ENCODE assay signal across 26 cellular contexts in the genomic region with DNA sequence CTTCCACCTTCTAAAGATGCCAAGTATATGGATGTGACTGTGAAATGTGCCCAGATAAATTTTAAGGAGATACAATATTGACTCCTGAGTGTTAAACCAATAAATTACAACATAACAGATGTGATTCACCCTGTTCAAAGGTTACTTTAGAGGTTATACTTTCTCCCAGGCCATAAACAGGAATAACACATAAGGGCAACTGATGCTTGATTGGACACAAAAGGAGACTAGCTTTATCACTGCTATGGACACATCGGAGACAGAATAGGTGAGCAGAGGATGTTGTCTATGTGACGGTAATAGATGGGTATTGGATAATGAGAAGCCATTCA. TPM values are rescaled to one million over a fixed set of nuclear protein-coding genes. Genes with fewer than 3 reads are reported as not detected.
DNase-seq lines count a peak whose midpoint lies in the region; ATAC-seq, FAIRE-seq and TF ChIP-seq lines count a peak whose summit lies in the region.
"Had no signal": no experiment of that assay in that cellular context is flagged by ENCODE, and none has a peak within 500 bp of the region (broad histone marks: within the 10 kb centered on the region; RNA-seq: fewer than 3 reads in every experiment).

No MANE protein-coding gene starts in this region.

- SMC1A ChIA-PET in GM12878 (lab: Charles Lee; ENCODE audit: uncharacterized antibody, unreplicated experiment): interaction anchor here (1.2 to 1.4 kb wide), 2 partner anchors 9 to 28 kb away, joined by 4 to 5 read pairs; no protein-coding TSS in a partner anchor

- H3K9me3 ChIP-seq in BLaER1 treated with 17β-estradiol and CSF1 and Interleukin-3, amounts not matched to agents 10 nM and 100 nM (replicated peaks in 1 of 11): no peaks in the 10 kb centered on the region
- H3K9me3 ChIP-seq in GM12878 (replicated peaks; ENCODE audit: control insufficient read depth, insufficient read depth, low read length): no peaks in the 10 kb centered on the region
- no peaks in the 10 kb centered on the region for H3K9me3 ChIP-seq in right lobe of liver
- H3K9me3 ChIP-seq: Peyer's patch had no signal

- no peaks in the 10 kb centered on the region for H3K27me3 ChIP-seq in BLaER1 treated with 17β-estradiol and CSF1 and Interleukin-3, amounts not matched to agents 10 nM and 100 nM
- H3K27me3 ChIP-seq in GM12878 (replicated peaks in 1 of 2; ENCODE audit: control insufficient read depth in 2 of 2, insufficient read depth in 2 of 2, low read length in 1 of 2) (no peaks in the 10 kb centered on the region), right lobe of liver (no peaks in the 10 kb centered on the region)
- H3K27me3 ChIP-seq: Peyer's patch had no signal

- in situ Hi-C loops in GM12878 (cut with MboI): no loop called here
- in situ Hi-C loops in KBM-7 (cut with MboI; ENCODE audit: low pct_unique_long_range_greater_than_20kb, low sequenced_read_pairs): no loop called here

- WGBS in GM12878 (ENCODE audit: insufficient coverage, insufficient replicate concordance, low lambda C conversion rate, missing lambda C conversion rate): 69% methylated on average over 2 of the region's 2 CpGs
- 31% methylated on average over 2 of the region's 2 CpGs for WGBS in right lobe of liver (ENCODE audit: insufficient coverage, low coverage, low lambda C conversion rate, missing lambda C conversion rate)

- H3K4me1 ChIP-seq in BLaER1 treated with 17β-estradiol and CSF1 and Interleukin-3, amounts not matched to agents 10 nM and 100 nM: peaks cover 12 to 31% (median 17%) of the 10 kb centered on the region in 10 experiments
- peaks cover 21% of the 10 kb centered on the region for H3K4me1 ChIP-seq in GM12878 (ENCODE audit: control insufficient read depth, insufficient read depth, low read length)
- H3K4me1 ChIP-seq in right lobe of liver: peaks cover 0 to 25% (median 11%) of the 10 kb centered on the region in 4 donors
- H3K4me1 ChIP-seq: Peyer's patch had no signal

- TF ChIP-seq CTCF in GM12878 (IDR thresholded peaks at IDR 0.05 in 2 of 3, conservative IDR thresholded peaks at IDR 0.05 in 1 of 3; ENCODE audit: control insufficient read depth in 2 of 3, extremely low read depth in 1 of 3, insufficient read depth in 1 of 3, low read depth in 3 of 3, low read length in 3 of 3) (no peak), right lobe of liver (IDR thresholded peaks at IDR 0.05) (no peak)

- H3K4me2 ChIP-seq in BLaER1 treated with 17β-estradiol and CSF1 and Interleukin-3, amounts not matched to agents 10 nM and 100 nM: peak overlapping the region in 10 of 11 experiments; percentile 21 to 76 (median 48); a peak in 16 of 22 replicates
- peak overlapping the region; percentile 40; the same call in 1 of the 2 replicates for H3K4me2 ChIP-seq in GM12878 (ENCODE audit: control insufficient read depth, insufficient read depth)
- H3K4me2 ChIP-seq: KMS-11 had no signal

- no peaks in the 10 kb centered on the region; a peak in 1 of 22 replicates for H4K20me1 ChIP-seq in BLaER1 treated with 17β-estradiol and CSF1 and Interleukin-3, amounts not matched to agents 10 nM and 100 nM
- no peaks in the 10 kb centered on the region for H4K20me1 ChIP-seq in GM12878 (ENCODE audit: control insufficient read depth, insufficient read depth)

- TF ChIP-seq EP300 in GM12878 (IDR thresholded peaks at IDR 0.05; ENCODE audit: borderline replicate concordance in 1 of 2, control insufficient read depth in 1 of 2, low read depth in 2 of 2, low read length in 2 of 2): no peak

- FAIRE-seq in GM12878 (lab: Jason Lieb, UNC): no peak
- FAIRE-seq: G401.6, GM19239 had no signal

- H3K79me2 ChIP-seq in GM12878 (ENCODE audit: control insufficient read depth, insufficient read depth, low read length): no peaks in the 10 kb centered on the region

- CTCF ChIA-PET in GM12878 (lab: Yijun Ruan, JAX): interaction anchor here (1.1 to 1.3 kb wide), 2 partner anchors 28 to 185 kb away, joined by 3 to 5 read pairs; no protein-coding TSS in a partner anchor

- no peak for DNase-seq in GM12878 (ENCODE audit: low read depth, low spot score)
- DNase-seq in right lobe of liver: no peak
- DNase-seq in OCI-M1 (lab: John Stamatoyannopoulos, UW): no peak
- no peak for DNase-seq in NCI-H345 (lab: John Stamatoyannopoulos, UW)
- no peak for DNase-seq in KBM-7
- DNase-seq in cerebellar cortex (ENCODE audit: low spot score): no peak
- DNase-seq: CD4-positive, alpha-beta T cell; COR-L47; GM23248; H7; IMR-90; NCI-H1092 treated with DMSO at 0.1 percent for 48 hours; NCI-H1436; NCI-H187 treated with DMSO at 0.1 percent for 48 hours; NCI-H69; Peyer's patch; SHP77 treated with DMSO at 0.1 percent for 48 hours; T-helper 1 cell had no signal

- H3K36me3 ChIP-seq in BLaER1 treated with 17β-estradiol and CSF1 and Interleukin-3, amounts not matched to agents 10 nM and 100 nM: no peaks in the 10 kb centered on the region
- H3K36me3 ChIP-seq in GM12878 (ENCODE audit: control insufficient read depth in 2 of 2, insufficient read depth in 2 of 2, low read length in 1 of 2) (no peaks in the 10 kb centered on the region), right lobe of liver (no peaks in the 10 kb centered on the region)
- H3K36me3 ChIP-seq: Peyer's patch had no signal

- H3K27ac ChIP-seq in BLaER1 treated with 17β-estradiol and CSF1 and Interleukin-3, amounts not matched to agents 10 nM and 100 nM: 0 out of 22 replicates have a peak overlapping the region, but pooled peaks of 2 of the 11 experiments have one; percentile 11 to 14
- H3K27ac ChIP-seq in GM12878 (ENCODE audit: control insufficient read depth, insufficient read depth) (no peak overlapping the region), right lobe of liver (peak overlapping the region; percentile 29 to 69 (median 42))
- H3K27ac ChIP-seq: GM23248, KMS-11, Peyer's patch had no signal

- TF ChIP-seq RAD21 in GM12878 (IDR thresholded peaks at IDR 0.05; ENCODE audit: insufficient read depth, low read depth, low read length): no peak

- H3K4me3 ChIP-seq in BLaER1 treated with 17β-estradiol and CSF1 and Interleukin-3, amounts not matched to agents 10 nM and 100 nM: no peak overlapping the region
- H3K4me3 ChIP-seq in GM12878: no peak overlapping the region
- H3K4me3 ChIP-seq in right lobe of liver: no peak overlapping the region
- H3K4me3 ChIP-seq: GM23248, Peyer's patch had no signal

- POLR2A ChIA-PET in GM12878 (lab: Charles Lee): interaction anchor here (1.2 to 2.2 kb wide), 2 partner anchors 113 to 137 kb away, joined by 3 to 5 read pairs; no protein-coding TSS in a partner anchor

- RAD21 ChIA-PET in GM12878 (lab: Charles Lee; ENCODE audit: unreplicated experiment): interaction anchor here (0.9 to 2.2 kb wide), 2 partner anchors 29 to 143 kb away, joined by 3 to 6 read pairs; no protein-coding TSS in a partner anchor

- H3K9ac ChIP-seq in BLaER1 treated with 17β-estradiol and CSF1 and Interleukin-3, amounts not matched to agents 10 nM and 100 nM: no peak overlapping the region
- H3K9ac ChIP-seq in GM12878 (ENCODE audit: control insufficient read depth, insufficient read depth, low read length): no peak overlapping the region
- H3K9ac ChIP-seq: GM23248, KMS-11 had no signal

- ATAC-seq in GM18520 (IDR thresholded peaks at IDR 0.05; ENCODE audit: unreplicated experiment) (peak; percentile 1), GM12878 (no peak), right lobe of liver (peak; percentile 92 to 95 (median 92))

- intact Hi-C loops in GM12878 (cut with micrococcal nuclease; ENCODE audit: unreplicated experiment) (loop anchor here (2.0 to 5.0 kb wide), 2 partner anchors 52 to 145 kb away; no protein-coding TSS in a partner anchor), right lobe of liver (cut with DNase I) (no loop called here)

- BruUV-seq in GM12878 (replicated peaks; lab: Mats Ljungman, UMichigan): no TSS peak

- H2AFZ ChIP-seq in GM12878 (ENCODE audit: control insufficient read depth, low read depth, low read length): peak overlapping the region; percentile 50; the same call in 1 of the 2 replicates
- H2AFZ ChIP-seq: GM23248 had no signal

- TF ChIP-seq POLR2A in GM12878 (IDR thresholded peaks at IDR 0.05; ENCODE audit: low read depth, low read length) (no peak), right lobe of liver (IDR thresholded peaks at IDR 0.05) (no peak)

TF ChIP-seq in GM12878, 131 proteins besides CTCF, POLR2A, EP300 and RAD21:
- TF ChIP-seq LARP7 (IDR thresholded peaks at IDR 0.05) (no peak), SIX5 (IDR thresholded peaks at IDR 0.05; ENCODE audit: low read depth, low read length, severe bottlenecking) (no peak), PAX8 (IDR thresholded peaks at IDR 0.05) (no peak), NFYA (IDR thresholded peaks at IDR 0.05; ENCODE audit: borderline replicate concordance, low read depth, low read length) (no peak), CREM (IDR thresholded peaks at IDR 0.05; ENCODE audit: low read depth) (no peak), FOXK2 (IDR thresholded peaks at IDR 0.05) (no peak), YBX1 (IDR thresholded peaks at IDR 0.05) (no peak), HDAC2 (IDR thresholded peaks at IDR 0.05) (no peak)

RNA-seq across cellular contexts. Expression of a gene that starts 31.9 kb away (rescaled TPM):
- 0.66 and 0.84 TPM in 2 replicates for total RNA-seq in GM12878 (2013; cell fraction: nucleolus; rRNA removed)
- not detected in 2 replicates for total RNA-seq in GM12878 (2014; rRNA removed)
- not detected in 2 replicates for total RNA-seq in GM12878 (2014; rRNA removed; fragmentation: Illumina TruSeq; extraction: Trizol)
- not detected in 2 replicates for total RNA-seq in GM12878 (2021)
- polyA plus RNA-seq in GM12878 (2011; ENCODE audit: low read depth): not detected
- 0.09 TPM in 1 of 2 replicates, not detected in the other for polyA plus RNA-seq in GM12878 (2011; rRNA removed)
- polyA plus RNA-seq in GM12878 (2011; cell fraction: cytosol; rRNA removed): not detected in 2 replicates
- polyA plus RNA-seq in GM12878 (2011; cell fraction: nucleus; rRNA removed): not detected in 2 replicates
- not detected in 2 replicates for polyA plus RNA-seq in GM12878 (2012)
- polyA plus RNA-seq in GM12878 (2014; fragmentation: Illumina TruSeq; extraction: Trizol): not detected in 2 replicates
- not detected for polyA plus RNA-seq in GM12878 (2014; fragmentation: Nextera tagmentation; extraction: Ambion mirVana)
- polyA plus RNA-seq in GM12878 (2014; rRNA removed): not detected in 2 replicates
- polyA plus RNA-seq in GM12878 (2016; fragmentation: Nextera tagmentation; extraction: Ambion mirVana): not detected
- 0.21 TPM in 1 of 2 replicates, not detected in the other for polyA minus RNA-seq in GM12878 (2011; rRNA and poly(A)+ RNA removed)
- polyA minus RNA-seq in GM12878 (2011; cell fraction: cytosol; rRNA and poly(A)+ RNA removed): not detected in 2 replicates
- polyA minus RNA-seq in GM12878 (2011; cell fraction: nucleus; rRNA and poly(A)+ RNA removed): not detected in 2 replicates
- not detected for total RNA-seq in right lobe of liver
- total RNA-seq: A172; CD4-positive, alpha-beta T cell; GM23248; H7; IMR-90; NCI-H460; Peyer's patch had no signal
- polyA plus RNA-seq: BJ, GM23248, IMR-90 had no signal
